Comparison of ENCODE assay signal across 8 cellular contexts in the genomic region with DNA sequence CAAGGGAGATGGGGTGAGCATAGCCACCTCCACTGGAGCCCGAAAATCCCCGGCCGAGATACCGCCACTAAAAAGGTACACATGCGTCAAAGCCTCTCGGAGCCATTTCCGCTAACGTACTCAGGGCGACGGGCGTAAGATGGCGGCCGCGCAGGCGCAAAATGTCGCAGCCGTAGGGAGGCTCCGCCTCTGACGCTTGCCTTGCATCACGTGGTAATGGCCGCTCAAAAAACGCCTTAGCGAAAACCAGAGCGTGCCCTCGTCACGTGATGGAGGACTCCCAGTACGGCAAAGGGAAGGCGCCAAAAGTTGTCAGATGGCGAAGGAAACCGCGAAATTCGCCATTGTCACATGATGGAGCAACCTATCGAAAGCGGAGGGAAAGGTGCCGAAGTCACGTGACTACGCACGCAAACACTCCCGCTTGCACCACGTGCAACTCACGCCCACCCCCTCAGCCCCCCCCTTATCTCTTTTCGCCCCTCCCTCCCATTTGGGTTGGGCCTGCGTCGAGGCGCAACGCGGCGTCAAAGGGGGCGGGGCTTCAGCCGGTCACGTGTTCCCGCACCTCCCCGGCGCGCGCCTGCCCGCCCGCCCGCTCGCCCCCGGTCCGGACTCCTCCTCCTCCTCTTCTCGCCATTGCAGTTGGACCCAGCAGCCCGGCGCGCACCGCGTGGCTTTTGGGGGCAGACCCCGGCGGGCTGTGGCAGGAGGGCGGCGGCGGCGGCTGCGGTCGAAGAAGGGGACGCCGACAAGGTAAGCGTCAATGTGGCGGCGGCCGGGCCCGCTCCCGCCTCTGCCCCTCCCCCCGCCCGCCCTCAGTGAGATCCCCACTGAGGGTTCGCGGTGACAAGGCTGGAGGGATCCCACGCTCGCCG. TPM values are rescaled to one million over a fixed set of nuclear protein-coding genes. Genes with fewer than 3 reads are reported as not detected.
DNase-seq lines count a peak whose midpoint lies in the region; ATAC-seq and TF ChIP-seq lines count a peak whose summit lies in the region.

ILF3 (plus strand) TSS at position 615 of the 878 bp plus-strand sequence. CDS start 16,260 bp downstream, outside the sequence.

- in situ Hi-C loops in ACHN (cut with HindIII; ENCODE audit: low pct_ligation_motif_present, low pct_unique_long_range_greater_than_20kb, low sequenced_read_pairs) (no loop called here), mammary epithelial cell (cut with MboI; ENCODE audit: low sequenced_read_pairs in 2 of 2) (no loop called here)

- ATAC-seq in GM18873 (IDR thresholded peaks at IDR 0.05; ENCODE audit: low FRiP score, unreplicated experiment), result peak; percentile 73
- ATAC-seq in HG03139 (IDR thresholded peaks at IDR 0.05; ENCODE audit: unreplicated experiment), result peak; percentile 63

- no peak for TF ChIP-seq CTCF in WERI-Rb-1 (IDR thresholded peaks at IDR 0.05; ENCODE audit: low read depth, low read length)
- no peak for TF ChIP-seq CTCF in mammary epithelial cell (conservative IDR thresholded peaks at IDR 0.05 in 1 of 2, IDR thresholded peaks at IDR 0.05 in 1 of 2; ENCODE audit: extremely low read depth in 1 of 2, insufficient read depth in 1 of 2, low read depth in 1 of 2, low read length in 2 of 2)

- H3K9ac ChIP-seq in mammary epithelial cell (ENCODE audit: insufficient read depth, low read length), result peak within 1 kb of the TSS; percentile 98
- peak within 1 kb of the TSS; percentile 100 for H3K9ac ChIP-seq in skeletal muscle tissue (ENCODE audit: low read depth in 1 of 3, low read length in 3 of 3)

- peak within 1 kb of the TSS; percentile 85 for H3K4me2 ChIP-seq in mammary epithelial cell (ENCODE audit: insufficient read depth, low read depth, low read length)

- intact Hi-C loops in mammary epithelial cell (cut with micrococcal nuclease), result loop anchor here (5.0 kb wide), 3 partner anchors 87 to 252 kb away; partner anchors contain the start of genes CDC37, CDKN2D, KEAP1 and KRI1

- 1% methylated on average over 27 of the region's 91 CpGs for WGBS in mammary epithelial cell (ENCODE audit: low coverage, missing lambda C conversion rate)

- H3K79me2 ChIP-seq in mammary epithelial cell (ENCODE audit: insufficient read depth, low read length), result peaks cover 60% of the 10 kb centered on the region

- H3K36me3 ChIP-seq in WERI-Rb-1 (peaks cover 54% of the 10 kb centered on the region), mammary epithelial cell (ENCODE audit: insufficient read depth, low read length) (peaks cover 2% of the 10 kb centered on the region), skeletal muscle tissue (ENCODE audit: control insufficient read depth in 3 of 3, insufficient read depth in 3 of 3, low read length in 3 of 3) (peaks cover 4 to 6% (median 4%) of the 10 kb centered on the region in 3 donors)

- CTCF ChIA-PET in mammary epithelial cell (lab: Charles Lee; ENCODE audit: low non-redundant PET), result no interaction called here

- H3K4me1 ChIP-seq in mammary epithelial cell (ENCODE audit: insufficient read depth, low read length) (peaks cover 8% of the 10 kb centered on the region), skeletal muscle tissue (ENCODE audit: control insufficient read depth in 3 of 3, insufficient read depth in 3 of 3, low read length in 3 of 3) (peaks cover 25 to 31% (median 26%) of the 10 kb centered on the region in 3 donors)

- no peaks in the 10 kb centered on the region for H3K9me3 ChIP-seq in WERI-Rb-1 (ENCODE audit: severe bottlenecking)
- H3K9me3 ChIP-seq in mammary epithelial cell (replicated peaks; ENCODE audit: insufficient read depth, low read length), result no peaks in the 10 kb centered on the region
- H3K9me3 ChIP-seq in iPS-18c (ENCODE audit: control insufficient read depth, insufficient read depth, low read length), result no peaks in the 10 kb centered on the region
- H3K9me3 ChIP-seq in skeletal muscle tissue (ENCODE audit: control insufficient read depth in 3 of 3, low read length in 3 of 3), result no peaks in the 10 kb centered on the region

- peak within 1 kb of the TSS; percentile 95 for H2AFZ ChIP-seq in mammary epithelial cell (ENCODE audit: low read depth, low read length)

- DNase-seq in ACHN (peak; percentile 99), NCI-H2227 (lab: John Stamatoyannopoulos, UW; ENCODE audit: unreplicated experiment) (peak; percentile 99), WERI-Rb-1 (peak; percentile 100), mammary epithelial cell (peak; percentile 100)

- H3K27ac ChIP-seq in WERI-Rb-1, result peak within 1 kb of the TSS; percentile 100
- H3K27ac ChIP-seq in mammary epithelial cell (ENCODE audit: insufficient read depth, low read depth, low read length), result peak within 1 kb of the TSS; percentile 97
- peak within 1 kb of the TSS; percentile 100 for H3K27ac ChIP-seq in skeletal muscle tissue (ENCODE audit: low read depth, low read length)

- H3K27me3 ChIP-seq in WERI-Rb-1 (ENCODE audit: insufficient read depth, low read depth, severe bottlenecking) (no peaks in the 10 kb centered on the region), mammary epithelial cell (ENCODE audit: insufficient read depth, low read length) (no peaks in the 10 kb centered on the region), skeletal muscle tissue (ENCODE audit: control insufficient read depth in 3 of 3, insufficient read depth in 3 of 3, low read length in 3 of 3) (no peaks in the 10 kb centered on the region)

- H3K4me3 ChIP-seq in WERI-Rb-1 (ENCODE audit: low read depth, low read length), result peak within 1 kb of the TSS; percentile 91
- H3K4me3 ChIP-seq in mammary epithelial cell (replicated peaks in 1 of 3; ENCODE audit: insufficient read depth in 1 of 3, low read depth in 2 of 3, low read length in 3 of 3), result peak within 1 kb of the TSS; percentile 87 to 99 (median 98)
- peak within 1 kb of the TSS; percentile 93 for H3K4me3 ChIP-seq in iPS-18c (ENCODE audit: insufficient read depth, low read depth, low read length)
- H3K4me3 ChIP-seq in skeletal muscle tissue (ENCODE audit: low read length in 3 of 3), result peak within 1 kb of the TSS; percentile 96 to 99 (median 99)

- dilution Hi-C loops in mammary epithelial cell (cut with HindIII; ENCODE audit: low sequenced_read_pairs), result no loop called here

- BruUV-seq in mammary epithelial cell (replicated peaks; lab: Mats Ljungman, UMichigan), result no TSS peak

- peaks cover 10% of the 10 kb centered on the region for H4K20me1 ChIP-seq in mammary epithelial cell (ENCODE audit: insufficient read depth, low read length)

RNA-seq across cellular contexts. Expression of gene ILF3, which starts in this region (rescaled TPM):
- 100 to 1,000 TPM in 1 of 2 donors, 10 to 100 TPM in 1; 75.5 to 252 TPM for total RNA-seq in mammary epithelial cell
- polyA plus RNA-seq in mammary epithelial cell, result 139 TPM
- 177 TPM for polyA minus RNA-seq in mammary epithelial cell
- 69.4 TPM for total RNA-seq in skeletal muscle tissue

Comparison
In these comparisons a context has a peak if more than half of its experiments do, and no peak if none do; other contexts are left out.
1. Peak in every context shown above with its lines: DNase-seq, ATAC-seq, H3K4me3 ChIP-seq and H3K27ac ChIP-seq.